ENCODE assay signal across 1 cellular context in the genomic region with DNA sequence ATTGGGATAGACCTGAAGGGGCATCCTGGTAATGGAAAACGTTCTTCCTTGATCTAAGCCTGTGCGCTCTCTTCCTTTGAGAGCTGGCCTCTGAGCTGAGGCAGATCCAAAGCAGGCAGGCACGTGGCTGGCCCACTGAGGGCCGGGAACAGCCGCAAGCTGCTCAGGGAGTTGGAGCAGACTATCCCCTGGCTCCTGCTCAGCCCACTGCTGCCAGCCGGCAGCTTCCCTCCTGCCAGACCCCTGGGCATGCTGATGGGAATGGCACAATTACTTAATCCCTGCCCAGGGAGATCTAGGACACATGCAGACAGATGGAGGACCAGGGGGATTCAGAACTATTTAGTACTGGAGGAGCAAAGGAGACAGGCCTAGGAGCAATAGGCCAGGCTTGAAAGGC.
TF ChIP-seq lines count a peak whose summit lies in the region.

No MANE protein-coding gene starts in this region.

TF ChIP-seq in H1, 55 proteins besides CTCF, POLR2A, EP300 and RAD21:
- TF ChIP-seq JUND (IDR thresholded peaks at IDR 0.05; ENCODE audit: low read length) = no peak
- TF ChIP-seq, protein P1, sequence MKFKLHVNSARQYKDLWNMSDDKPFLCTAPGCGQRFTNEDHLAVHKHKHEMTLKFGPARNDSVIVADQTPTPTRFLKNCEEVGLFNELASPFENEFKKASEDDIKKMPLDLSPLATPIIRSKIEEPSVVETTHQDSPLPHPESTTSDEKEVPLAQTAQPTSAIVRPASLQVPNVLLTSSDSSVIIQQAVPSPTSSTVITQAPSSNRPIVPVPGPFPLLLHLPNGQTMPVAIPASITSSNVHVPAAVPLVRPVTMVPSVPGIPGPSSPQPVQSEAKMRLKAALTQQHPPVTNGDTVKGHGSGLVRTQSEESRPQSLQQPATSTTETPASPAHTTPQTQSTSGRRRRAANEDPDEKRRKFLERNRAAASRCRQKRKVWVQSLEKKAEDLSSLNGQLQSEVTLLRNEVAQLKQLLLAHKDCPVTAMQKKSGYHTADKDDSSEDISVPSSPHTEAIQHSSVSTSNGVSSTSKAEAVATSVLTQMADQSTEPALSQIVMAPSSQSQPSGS (IDR thresholded peaks at IDR 0.05; ENCODE audit: low read length) = no peak
- no peak for TF ChIP-seq HDAC6 (IDR thresholded peaks at IDR 0.05; ENCODE audit: low read depth, low read length)
- no peak for TF ChIP-seq HDAC2 (IDR thresholded peaks at IDR 0.05; ENCODE audit: borderline replicate concordance in 1 of 2, low read depth in 2 of 2, low read length in 2 of 2)
- no peak for TF ChIP-seq BRCA1 (IDR thresholded peaks at IDR 0.05; ENCODE audit: low read depth, low read length)
- no peak for TF ChIP-seq NRF1 (IDR thresholded peaks at IDR 0.05; ENCODE audit: low read depth, low read length)
- no peak for TF ChIP-seq SAP30 (IDR thresholded peaks at IDR 0.05; ENCODE audit: insufficient read depth, insufficient replicate concordance, low read length)
- no peak for TF ChIP-seq RFX5 (IDR thresholded peaks at IDR 0.05; ENCODE audit: borderline replicate concordance, low read depth, low read length)
- no peak for TF ChIP-seq SIN3A (conservative IDR thresholded peaks at IDR 0.05 in 1 of 2, IDR thresholded peaks at IDR 0.05 in 1 of 2; ENCODE audit: low read depth in 1 of 2, low read length in 2 of 2)
- TF ChIP-seq, protein P2, sequence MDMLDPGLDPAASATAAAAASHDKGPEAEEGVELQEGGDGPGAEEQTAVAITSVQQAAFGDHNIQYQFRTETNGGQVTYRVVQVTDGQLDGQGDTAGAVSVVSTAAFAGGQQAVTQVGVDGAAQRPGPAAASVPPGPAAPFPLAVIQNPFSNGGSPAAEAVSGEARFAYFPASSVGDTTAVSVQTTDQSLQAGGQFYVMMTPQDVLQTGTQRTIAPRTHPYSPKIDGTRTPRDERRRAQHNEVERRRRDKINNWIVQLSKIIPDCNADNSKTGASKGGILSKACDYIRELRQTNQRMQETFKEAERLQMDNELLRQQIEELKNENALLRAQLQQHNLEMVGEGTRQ (IDR thresholded peaks at IDR 0.05; ENCODE audit: low read length) = no peak
- no peak for TF ChIP-seq POLR2AphosphoS5 (IDR thresholded peaks at IDR 0.05; ENCODE audit: low read depth, low read length)
- no peak for TF ChIP-seq PHF8 (conservative IDR thresholded peaks at IDR 0.05; ENCODE audit: low read depth, low read length)
- TF ChIP-seq CBX5 (IDR thresholded peaks at IDR 0.05; ENCODE audit: low read depth, low read length) = no peak
- TF ChIP-seq, protein P3, sequence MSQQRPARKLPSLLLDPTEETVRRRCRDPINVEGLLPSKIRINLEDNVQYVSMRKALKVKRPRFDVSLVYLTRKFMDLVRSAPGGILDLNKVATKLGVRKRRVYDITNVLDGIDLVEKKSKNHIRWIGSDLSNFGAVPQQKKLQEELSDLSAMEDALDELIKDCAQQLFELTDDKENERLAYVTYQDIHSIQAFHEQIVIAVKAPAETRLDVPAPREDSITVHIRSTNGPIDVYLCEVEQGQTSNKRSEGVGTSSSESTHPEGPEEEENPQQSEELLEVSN (IDR thresholded peaks at IDR 0.05) = no peak
- no peak for TF ChIP-seq TAF7 (optimal IDR thresholded peaks at IDR 0.05; ENCODE audit: borderline replicate concordance, low read depth, low read length)
- TF ChIP-seq ZNF274 (IDR thresholded peaks at IDR 0.05; ENCODE audit: borderline replicate concordance, extremely low read depth, low read length) = no peak
- TF ChIP-seq, protein P4, sequence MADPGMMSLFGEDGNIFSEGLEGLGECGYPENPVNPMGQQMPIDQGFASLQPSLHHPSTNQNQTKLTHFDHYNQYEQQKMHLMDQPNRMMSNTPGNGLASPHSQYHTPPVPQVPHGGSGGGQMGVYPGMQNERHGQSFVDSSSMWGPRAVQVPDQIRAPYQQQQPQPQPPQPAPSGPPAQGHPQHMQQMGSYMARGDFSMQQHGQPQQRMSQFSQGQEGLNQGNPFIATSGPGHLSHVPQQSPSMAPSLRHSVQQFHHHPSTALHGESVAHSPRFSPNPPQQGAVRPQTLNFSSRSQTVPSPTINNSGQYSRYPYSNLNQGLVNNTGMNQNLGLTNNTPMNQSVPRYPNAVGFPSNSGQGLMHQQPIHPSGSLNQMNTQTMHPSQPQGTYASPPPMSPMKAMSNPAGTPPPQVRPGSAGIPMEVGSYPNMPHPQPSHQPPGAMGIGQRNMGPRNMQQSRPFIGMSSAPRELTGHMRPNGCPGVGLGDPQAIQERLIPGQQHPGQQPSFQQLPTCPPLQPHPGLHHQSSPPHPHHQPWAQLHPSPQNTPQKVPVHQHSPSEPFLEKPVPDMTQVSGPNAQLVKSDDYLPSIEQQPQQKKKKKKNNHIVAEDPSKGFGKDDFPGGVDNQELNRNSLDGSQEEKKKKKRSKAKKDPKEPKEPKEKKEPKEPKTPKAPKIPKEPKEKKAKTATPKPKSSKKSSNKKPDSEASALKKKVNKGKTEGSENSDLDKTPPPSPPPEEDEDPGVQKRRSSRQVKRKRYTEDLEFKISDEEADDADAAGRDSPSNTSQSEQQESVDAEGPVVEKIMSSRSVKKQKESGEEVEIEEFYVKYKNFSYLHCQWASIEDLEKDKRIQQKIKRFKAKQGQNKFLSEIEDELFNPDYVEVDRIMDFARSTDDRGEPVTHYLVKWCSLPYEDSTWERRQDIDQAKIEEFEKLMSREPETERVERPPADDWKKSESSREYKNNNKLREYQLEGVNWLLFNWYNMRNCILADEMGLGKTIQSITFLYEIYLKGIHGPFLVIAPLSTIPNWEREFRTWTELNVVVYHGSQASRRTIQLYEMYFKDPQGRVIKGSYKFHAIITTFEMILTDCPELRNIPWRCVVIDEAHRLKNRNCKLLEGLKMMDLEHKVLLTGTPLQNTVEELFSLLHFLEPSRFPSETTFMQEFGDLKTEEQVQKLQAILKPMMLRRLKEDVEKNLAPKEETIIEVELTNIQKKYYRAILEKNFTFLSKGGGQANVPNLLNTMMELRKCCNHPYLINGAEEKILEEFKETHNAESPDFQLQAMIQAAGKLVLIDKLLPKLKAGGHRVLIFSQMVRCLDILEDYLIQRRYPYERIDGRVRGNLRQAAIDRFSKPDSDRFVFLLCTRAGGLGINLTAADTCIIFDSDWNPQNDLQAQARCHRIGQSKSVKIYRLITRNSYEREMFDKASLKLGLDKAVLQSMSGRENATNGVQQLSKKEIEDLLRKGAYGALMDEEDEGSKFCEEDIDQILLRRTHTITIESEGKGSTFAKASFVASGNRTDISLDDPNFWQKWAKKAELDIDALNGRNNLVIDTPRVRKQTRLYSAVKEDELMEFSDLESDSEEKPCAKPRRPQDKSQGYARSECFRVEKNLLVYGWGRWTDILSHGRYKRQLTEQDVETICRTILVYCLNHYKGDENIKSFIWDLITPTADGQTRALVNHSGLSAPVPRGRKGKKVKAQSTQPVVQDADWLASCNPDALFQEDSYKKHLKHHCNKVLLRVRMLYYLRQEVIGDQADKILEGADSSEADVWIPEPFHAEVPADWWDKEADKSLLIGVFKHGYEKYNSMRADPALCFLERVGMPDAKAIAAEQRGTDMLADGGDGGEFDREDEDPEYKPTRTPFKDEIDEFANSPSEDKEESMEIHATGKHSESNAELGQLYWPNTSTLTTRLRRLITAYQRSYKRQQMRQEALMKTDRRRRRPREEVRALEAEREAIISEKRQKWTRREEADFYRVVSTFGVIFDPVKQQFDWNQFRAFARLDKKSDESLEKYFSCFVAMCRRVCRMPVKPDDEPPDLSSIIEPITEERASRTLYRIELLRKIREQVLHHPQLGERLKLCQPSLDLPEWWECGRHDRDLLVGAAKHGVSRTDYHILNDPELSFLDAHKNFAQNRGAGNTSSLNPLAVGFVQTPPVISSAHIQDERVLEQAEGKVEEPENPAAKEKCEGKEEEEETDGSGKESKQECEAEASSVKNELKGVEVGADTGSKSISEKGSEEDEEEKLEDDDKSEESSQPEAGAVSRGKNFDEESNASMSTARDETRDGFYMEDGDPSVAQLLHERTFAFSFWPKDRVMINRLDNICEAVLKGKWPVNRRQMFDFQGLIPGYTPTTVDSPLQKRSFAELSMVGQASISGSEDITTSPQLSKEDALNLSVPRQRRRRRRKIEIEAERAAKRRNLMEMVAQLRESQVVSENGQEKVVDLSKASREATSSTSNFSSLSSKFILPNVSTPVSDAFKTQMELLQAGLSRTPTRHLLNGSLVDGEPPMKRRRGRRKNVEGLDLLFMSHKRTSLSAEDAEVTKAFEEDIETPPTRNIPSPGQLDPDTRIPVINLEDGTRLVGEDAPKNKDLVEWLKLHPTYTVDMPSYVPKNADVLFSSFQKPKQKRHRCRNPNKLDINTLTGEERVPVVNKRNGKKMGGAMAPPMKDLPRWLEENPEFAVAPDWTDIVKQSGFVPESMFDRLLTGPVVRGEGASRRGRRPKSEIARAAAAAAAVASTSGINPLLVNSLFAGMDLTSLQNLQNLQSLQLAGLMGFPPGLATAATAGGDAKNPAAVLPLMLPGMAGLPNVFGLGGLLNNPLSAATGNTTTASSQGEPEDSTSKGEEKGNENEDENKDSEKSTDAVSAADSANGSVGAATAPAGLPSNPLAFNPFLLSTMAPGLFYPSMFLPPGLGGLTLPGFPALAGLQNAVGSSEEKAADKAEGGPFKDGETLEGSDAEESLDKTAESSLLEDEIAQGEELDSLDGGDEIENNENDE (IDR thresholded peaks at IDR 0.05; ENCODE audit: insufficient replicate concordance, low read length) = no peak
- no peak for TF ChIP-seq CTBP2 (IDR thresholded peaks at IDR 0.05; ENCODE audit: borderline replicate concordance, insufficient read depth, insufficient read length, low read length)
